ENCODE assay signal across 9 cellular contexts in genomic region chr5:29654990-29655389, GRCh38.
"Had no signal": no experiment of that assay in that cellular context is flagged by ENCODE, and none has a peak within 500 bp of the region (broad histone marks: within the 10 kb centered on the region; RNA-seq: fewer than 3 reads in every experiment).

No MANE protein-coding gene starts in this region.

- H3K4me3 Mint-ChIP-seq: HFFc6 had no signal

- DNase-seq: GM23248, GOT3, H7, HFFc6, IMR-90, KG1 had no signal

- H3K27ac Mint-ChIP-seq: HFFc6 had no signal

- H2AFZ ChIP-seq: GM23248 had no signal

- H3K4me1 ChIP-seq: HAP-1 had no signal

- H3K4me3 ChIP-seq: GM23248, HAP-1, K562 had no signal

- H3K9ac ChIP-seq: GM23248 had no signal

- H3K9me3 ChIP-seq: HAP-1 had no signal

- H3K36me3 ChIP-seq: HAP-1 had no signal

- ATAC-seq: HCT116, K562 had no signal

- H3K27ac ChIP-seq: GM23248 had no signal
